Comparison of ENCODE assay signal across 21 cellular contexts in the genomic region with DNA sequence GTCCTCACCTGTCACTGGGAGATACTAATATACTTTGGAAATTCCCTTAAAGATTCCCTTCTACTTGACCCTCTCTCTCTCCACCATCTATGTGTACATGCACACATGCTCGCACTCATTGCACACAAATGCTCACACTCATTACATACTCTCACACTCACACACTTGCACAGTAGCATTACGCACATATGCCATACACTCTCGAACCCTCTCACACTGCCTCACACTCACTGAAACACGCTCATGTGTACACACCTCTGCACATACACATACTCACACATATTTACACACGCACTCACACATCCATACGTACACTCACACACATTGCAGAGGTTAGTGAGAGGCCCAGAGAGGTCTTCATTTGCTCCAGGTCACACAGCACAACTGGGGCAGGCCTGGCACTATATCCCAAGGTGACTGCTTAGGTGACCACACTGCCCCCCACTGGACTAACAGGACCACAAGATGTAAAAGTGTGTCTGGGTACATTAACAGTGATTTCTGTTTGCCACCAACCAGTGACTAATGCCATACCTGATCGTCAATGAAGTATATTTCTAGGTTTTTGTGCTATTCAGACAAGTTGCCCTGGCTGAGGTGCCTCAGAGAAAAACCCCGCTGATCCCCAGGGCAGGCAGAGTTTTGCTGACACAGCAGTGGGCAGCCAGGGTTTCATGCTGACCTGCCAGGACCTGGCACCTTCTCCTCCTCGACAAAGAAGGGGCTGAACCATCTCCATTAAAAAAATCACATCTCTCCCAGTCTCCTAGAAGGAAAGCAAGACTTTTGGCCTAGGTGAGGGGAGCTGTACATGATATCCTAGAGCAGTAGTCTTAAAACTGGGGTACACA. TPM values are rescaled to one million over a fixed set of nuclear protein-coding genes. Genes with fewer than 3 reads are reported as not detected.
DNase-seq lines count a peak whose midpoint lies in the region; ATAC-seq, FAIRE-seq and TF ChIP-seq lines count a peak whose summit lies in the region.
"Had no signal": no experiment of that assay in that cellular context is flagged by ENCODE, and none has a peak within 500 bp of the region (broad histone marks: within the 10 kb centered on the region; RNA-seq: fewer than 3 reads in every experiment).

No MANE protein-coding gene starts in this region.

- no peak for TF ChIP-seq RAD21 in A549 (conservative IDR thresholded peaks at IDR 0.05 in 1 of 2, IDR thresholded peaks at IDR 0.05 in 1 of 2)

- H3K4me3 ChIP-seq in A549 (no peak overlapping the region), GM12865 (ENCODE audit: low read depth, low read length) (no peak overlapping the region), NB4 (ENCODE audit: low read depth, low read length) (no peak overlapping the region), epithelial cell of proximal tubule (ENCODE audit: low read depth, low read length) (no peak overlapping the region)

- H3K4me2 ChIP-seq in A549: no peak overlapping the region

- no peak for TF ChIP-seq POLR2A in A549 (IDR thresholded peaks at IDR 0.05; ENCODE audit: low read length)
- no peak for TF ChIP-seq POLR2A in NB4 (IDR thresholded peaks at IDR 0.05; ENCODE audit: extremely low read depth, insufficient read length)

- TF ChIP-seq CTCF in A549 (IDR thresholded peaks at IDR 0.05): no peak
- no peak for TF ChIP-seq CTCF in GM12865 (IDR thresholded peaks at IDR 0.05; ENCODE audit: insufficient read depth, low read depth, low read length, missing control alignments)
- TF ChIP-seq CTCF in NB4 (IDR thresholded peaks at IDR 0.05; ENCODE audit: low read depth, low read length): no peak
- peak; percentile 37 for TF ChIP-seq CTCF in epithelial cell of proximal tubule (conservative IDR thresholded peaks at IDR 0.05; ENCODE audit: low read depth, low read length)
- no peak for TF ChIP-seq CTCF in GM20000 (IDR thresholded peaks at IDR 0.05; ENCODE audit: extremely low read depth, missing control alignments)

- H3K4me1 ChIP-seq in A549: no peaks in the 10 kb centered on the region

- no peaks in the 10 kb centered on the region for H3K9me3 ChIP-seq in A549

- no peak overlapping the region for H3K27ac ChIP-seq in A549

- no peak for TF ChIP-seq EP300 in A549 (IDR thresholded peaks at IDR 0.05)

- POLR2A ChIA-PET in A549 (lab: Yijun Ruan, JAX): no interaction called here

- DNase-seq in A549 (ENCODE audit: low read depth in 1 of 2, low spot score in 1 of 2) (no peak), GM12865 (ENCODE audit: low read depth) (peak; percentile 14), NB4 (ENCODE audit: low read depth) (peak; percentile 9), epithelial cell of proximal tubule (ENCODE audit: low read depth) (no peak), SIG-M5 (lab: John Stamatoyannopoulos, UW) (no peak), NAMALWA (ENCODE audit: low spot score) (no peak), GM20000 (ENCODE audit: low spot score) (no peak)
- DNase-seq: activated CD4-positive, alpha-beta T cell treated with anti-CD3 and anti-CD28 coated beads for 36 hours; activated T-cell treated with anti-CD3 and anti-CD28 coated beads, Interleukin-2, amount 50 U/mL, for 72 hours; anterior cingulate cortex; caudate nucleus; CD4-positive, alpha-beta T cell; DMS 273 treated with DMSO at 0.1 percent for 48 hours; head of caudate nucleus; mesendoderm; naive B cell; NCI-H2171; NCI-H526 treated with DMSO at 0.1 percent for 48 hours; OCI-M1; Right ventricle myocardium superior had no signal

- no peak for ATAC-seq in A549
- ATAC-seq: activated CD4-positive, alpha-beta T cell treated with anti-CD3 and anti-CD28 coated beads for 36 hours; activated T-cell treated with anti-CD3 and anti-CD28 coated beads, Interleukin-2, amount 50 U/mL, for 72 hours; sciatic nerve had no signal

- CTCF ChIA-PET in A549 (lab: Yijun Ruan, JAX): interaction anchor here (1.3 kb wide), 1 partner anchor 11 kb away, joined by 4 read pairs; no protein-coding TSS in a partner anchor

- FAIRE-seq in A549 (lab: Jason Lieb, UNC): no peak

- 61% methylated on average over 9 of the region's 9 CpGs for WGBS in A549 (ENCODE audit: missing lambda C conversion rate)

TF ChIP-seq in A549, 52 proteins besides CTCF, POLR2A, EP300 and RAD21:
- no peak for TF ChIP-seq RFX5 (IDR thresholded peaks at IDR 0.05)
- no peak for TF ChIP-seq ELK1 (IDR thresholded peaks at IDR 0.05; ENCODE audit: low read depth, low read length)
- TF ChIP-seq CEBPB (IDR thresholded peaks at IDR 0.05): no peak
- no peak for TF ChIP-seq RNF2 (IDR thresholded peaks at IDR 0.05; ENCODE audit: borderline replicate concordance, low read depth)
- TF ChIP-seq JUNB (IDR thresholded peaks at IDR 0.05): no peak
- TF ChIP-seq HOXA7 (CRISPR knock-in tag; IDR thresholded peaks at IDR 0.05): no peak
- TF ChIP-seq MAFK (IDR thresholded peaks at IDR 0.05; ENCODE audit: partially characterized antibody): peak; percentile 68
- no peak for TF ChIP-seq KDM5A (IDR thresholded peaks at IDR 0.05)
- no peak for TF ChIP-seq CBX8 (IDR thresholded peaks at IDR 0.05)

RNA-seq across cellular contexts. Expression of gene CAMK1G, which starts 28.5 kb away (rescaled TPM):
- polyA plus RNA-seq in A549 (2011; rRNA removed) (0.08 and 0.19 TPM in 2 replicates), A549 (2017; fragmentation: RNase III; extraction: RNeasy Plus Mini Kit Qiagen cat#74134 plus additional on column Dnase treatment) (0.03 to 0.13 TPM in 2 of 3 replicates, not detected in the other)
- 0.03 and 0.05 TPM in 2 replicates for polyA plus RNA-seq in A549 (2012; cell fraction: cytosol; rRNA removed)
- polyA plus RNA-seq in A549 (2012; cell fraction: nucleus; rRNA removed): 0.06 TPM in 2 replicates
- polyA minus RNA-seq in A549 (2011; rRNA and poly(A)+ RNA removed): 0.08 and 0.34 TPM in 2 replicates
- total RNA-seq in epithelial cell of proximal tubule: 0.23 TPM in 1 of 2 replicates, not detected in the other
- total RNA-seq: CD4-positive, alpha-beta T cell; Right ventricle myocardium superior had no signal

Comparison
In these comparisons a context has a peak if more than half of its experiments do, and no peak if none do; other contexts are left out.
1. DNase-seq: peak in GM12865 (single experiment) and NB4 (single experiment); none in A549 (0 of 2), epithelial cell of proximal tubule (single experiment), SIG-M5 (single experiment), NAMALWA (single experiment) and GM20000 (single experiment).